In genomic region chr16:10558746-10559641, GRCh38 we compare ENCODE assay signal across 10 cellular contexts. TPM values are rescaled to one million over a fixed set of nuclear protein-coding genes. Genes with fewer than 3 reads are reported as not detected.
DNase-seq lines count a peak whose midpoint lies in the region; ATAC-seq and TF ChIP-seq lines count a peak whose summit lies in the region.
"Had no signal": no experiment of that assay in that cellular context is flagged by ENCODE, and none has a peak within 500 bp of the region (broad histone marks: within the 10 kb centered on the region; RNA-seq: fewer than 3 reads in every experiment).

No MANE protein-coding gene starts in this region.

- H3K4me1 ChIP-seq in duodenal mucosa (ENCODE audit: control insufficient read depth in 1 of 2, insufficient read depth in 2 of 2, low read length in 2 of 2) (peaks cover 12 to 13% of the 10 kb centered on the region in 2 donors), thyroid gland (peaks cover 16 to 34% of the 10 kb centered on the region in 2 donors)

- DNase-seq in M059J (ENCODE audit: low read depth) = peak; percentile 97
- DNase-seq in lung microvascular endothelial cell (ENCODE audit: low read depth in 2 of 2) = peak; percentile 62 to 83
- DNase-seq in thyroid gland = peak; percentile 31 to 54
- no peak for DNase-seq in osteocyte (ENCODE audit: extremely low spot score, unreplicated experiment)
- no peak for DNase-seq in activated naive CD8-positive, alpha-beta T cell treated with anti-CD3 and anti-CD28 coated beads for 36 hours
- DNase-seq in activated T-cell treated with anti-CD3 and anti-CD28 coated beads for 4 hours = no peak
- DNase-seq: central memory CD4-positive, alpha-beta T cell; NCI-H146 had no signal

- ATAC-seq in HG03175 (IDR thresholded peaks at IDR 0.05; ENCODE audit: unreplicated experiment) = no peak

- no peak overlapping the region for H3K9ac ChIP-seq in duodenal mucosa (ENCODE audit: low read depth in 1 of 2, low read length in 2 of 2)

- H3K9me3 Mint-ChIP-seq in osteocyte (ENCODE audit: unreplicated experiment) = peaks cover 16% of the 10 kb centered on the region
- H3K9me3 Mint-ChIP-seq in activated naive CD8-positive, alpha-beta T cell treated with anti-CD3 and anti-CD28 coated beads for 36 hours = peaks cover 8% of the 10 kb centered on the region

- peak overlapping the region; percentile 63 for H3K27ac ChIP-seq in duodenal mucosa (ENCODE audit: low read depth, low read length)
- H3K27ac ChIP-seq in thyroid gland = peak overlapping the region; percentile 68 to 70 (median 69)

- no peak for TF ChIP-seq POLR2A in thyroid gland (IDR thresholded peaks at IDR 0.05)

- WGBS in thyroid gland, 2 donors = 70 to 73% methylated on average over 16 to 25 of the region's 25 CpGs

- no peaks in the 10 kb centered on the region for H3K27me3 ChIP-seq in duodenal mucosa (ENCODE audit: control insufficient read depth in 1 of 2, insufficient read depth in 2 of 2, low read length in 2 of 2)
- no peaks in the 10 kb centered on the region for H3K27me3 ChIP-seq in thyroid gland

- H3K4me3 Mint-ChIP-seq in osteocyte (ENCODE audit: unreplicated experiment) = no peak overlapping the region
- H3K4me3 Mint-ChIP-seq in activated naive CD8-positive, alpha-beta T cell treated with anti-CD3 and anti-CD28 coated beads for 36 hours = no peak overlapping the region

- no peaks in the 10 kb centered on the region for H3K27me3 Mint-ChIP-seq in osteocyte (ENCODE audit: unreplicated experiment)
- H3K27me3 Mint-ChIP-seq in activated naive CD8-positive, alpha-beta T cell treated with anti-CD3 and anti-CD28 coated beads for 36 hours = peaks cover 27% of the 10 kb centered on the region

- H3K9me3 ChIP-seq in duodenal mucosa (ENCODE audit: control insufficient read depth in 1 of 2, low read length in 2 of 2) (peaks cover 3 to 4% of the 10 kb centered on the region in 2 donors), thyroid gland (no peaks in the 10 kb centered on the region)

- H3K36me3 ChIP-seq in duodenal mucosa (ENCODE audit: control insufficient read depth in 1 of 2, insufficient read depth in 2 of 2, low read length in 2 of 2) (no peaks in the 10 kb centered on the region), thyroid gland (no peaks in the 10 kb centered on the region)

- no peak overlapping the region for H3K27ac Mint-ChIP-seq in osteocyte (ENCODE audit: unreplicated experiment)
- H3K27ac Mint-ChIP-seq in activated naive CD8-positive, alpha-beta T cell treated with anti-CD3 and anti-CD28 coated beads for 36 hours = no peak overlapping the region

- H3K4me3 ChIP-seq in duodenal mucosa (ENCODE audit: low read depth in 1 of 2, low read length in 2 of 2) (peak overlapping the region in 1 of 2 donors; percentile 42), thyroid gland (replicated peaks in 1 of 3) (no peak overlapping the region)

- intact Hi-C loops in thyroid gland (cut with DNase I) = no loop called here

- peaks cover 3% of the 10 kb centered on the region for H3K4me1 Mint-ChIP-seq in osteocyte (ENCODE audit: unreplicated experiment)
- H3K4me1 Mint-ChIP-seq in activated naive CD8-positive, alpha-beta T cell treated with anti-CD3 and anti-CD28 coated beads for 36 hours = no peaks in the 10 kb centered on the region

- peaks cover 4% of the 10 kb centered on the region for H3K36me3 Mint-ChIP-seq in osteocyte (ENCODE audit: unreplicated experiment)
- H3K36me3 Mint-ChIP-seq in activated naive CD8-positive, alpha-beta T cell treated with anti-CD3 and anti-CD28 coated beads for 36 hours = peaks cover 5% of the 10 kb centered on the region

- TF ChIP-seq CTCF in thyroid gland (IDR thresholded peaks at IDR 0.05) (no peak), osteocyte (IDR thresholded peaks at IDR 0.05) (no peak)

RNA-seq across cellular contexts. Expression of gene EMP2, which starts 21.4 kb away (rescaled TPM):
- 28.0 and 55.4 TPM in 2 replicates for total RNA-seq in M059J (2014; rRNA removed; shearing (Covaris generic))
- 11.3 and 32.7 TPM in 2 replicates for total RNA-seq in lung microvascular endothelial cell
- total RNA-seq in thyroid gland = 10 to 100 TPM; 17.9 to 37.5 (median 23.1) TPM
- 4.7 and 5.9 TPM in 2 replicates for total RNA-seq in osteocyte
- total RNA-seq in activated naive CD8-positive, alpha-beta T cell treated with anti-CD3 and anti-CD28 coated beads for 36 hours = not detected

Comparison
In these comparisons a context has a peak if more than half of its experiments do, and no peak if none do; other contexts are left out.
1. DNase-seq: peak in M059J (single experiment), lung microvascular endothelial cell (2 of 2) and thyroid gland (2 of 2); none in osteocyte (single experiment), activated naive CD8-positive, alpha-beta T cell treated with anti-CD3 and anti-CD28 coated beads for 36 hours (single experiment) and activated T-cell treated with anti-CD3 and anti-CD28 coated beads for 4 hours (single experiment).